ENCODE assay signal across 8 cellular contexts in genomic region chrX:24024819-24025740, GRCh38. TPM values are rescaled to one million over a fixed set of nuclear protein-coding genes. Genes with fewer than 3 reads are reported as not detected.
DNase-seq lines count a peak whose midpoint lies in the region; ATAC-seq and TF ChIP-seq lines count a peak whose summit lies in the region.

No MANE protein-coding gene starts in this region.

- no peaks in the 10 kb centered on the region for H3K27me3 Mint-ChIP-seq in naive thymus-derived CD8-positive, alpha-beta T cell
- H3K27me3 Mint-ChIP-seq in stimulated activated memory B cell treated with anti-CD40 and anti-IgM and Interleukin-4, amounts not matched to agents 10 μg/mL and 1 μg/mL and 100 μg/mL, for 72 hours = no peaks in the 10 kb centered on the region

- POLR2A ChIA-PET in naive thymus-derived CD8-positive, alpha-beta T cell (lab: Charles Lee) = interaction anchor here (0.6 to 4.5 kb wide), 9 partner anchors 13 to 327 kb away, joined by 3 to 65 read pairs (median 6); partner anchors contain the start of genes APOO, CXorf58, EIF2S3 and SAT1

- no peaks in the 10 kb centered on the region for H3K4me1 ChIP-seq in Peyer's patch

- peak overlapping the region; percentile 75 to 94 (median 88) for H3K4me3 Mint-ChIP-seq in naive thymus-derived CD8-positive, alpha-beta T cell
- H3K4me3 Mint-ChIP-seq in stimulated activated memory B cell treated with anti-CD40 and anti-IgM and Interleukin-4, amounts not matched to agents 10 μg/mL and 1 μg/mL and 100 μg/mL, for 72 hours = peak overlapping the region; percentile 83

- no peaks in the 10 kb centered on the region for H3K36me3 ChIP-seq in Peyer's patch

- DNase-seq in Daoy (ENCODE audit: low read depth) (peak; percentile 89), KG1 (lab: John Stamatoyannopoulos, UW) (peak; percentile 70), Peyer's patch (peak; percentile 80 to 91 (median 86)), activated T-helper 1 cell treated with Interleukin-2 at 50 U/mL for 16 hours (ENCODE audit: low read depth) (peak; percentile 65), fibroblast of gingiva (ENCODE audit: low read depth) (peak; percentile 93)
- DNase-seq in naive thymus-derived CD8-positive, alpha-beta T cell = peak; percentile 70 to 84 (median 78)

- peak overlapping the region; percentile 69 to 83 (median 78) for H3K4me3 ChIP-seq in Peyer's patch

- peak overlapping the region in 8 of 10 donors; percentile 48 to 91 (median 80) for H3K27ac Mint-ChIP-seq in naive thymus-derived CD8-positive, alpha-beta T cell
- H3K27ac Mint-ChIP-seq in stimulated activated memory B cell treated with anti-CD40 and anti-IgM and Interleukin-4, amounts not matched to agents 10 μg/mL and 1 μg/mL and 100 μg/mL, for 72 hours = peak overlapping the region; percentile 79

- peak; percentile 72 to 86 for TF ChIP-seq POLR2A in Peyer's patch (IDR thresholded peaks at IDR 0.05)

- no peaks in the 10 kb centered on the region for H3K27me3 ChIP-seq in Peyer's patch

- peaks cover 11 to 33% (median 21%) of the 10 kb centered on the region in 4 donors for H3K4me1 Mint-ChIP-seq in naive thymus-derived CD8-positive, alpha-beta T cell
- H3K4me1 Mint-ChIP-seq in stimulated activated memory B cell treated with anti-CD40 and anti-IgM and Interleukin-4, amounts not matched to agents 10 μg/mL and 1 μg/mL and 100 μg/mL, for 72 hours = peaks cover 14% of the 10 kb centered on the region

- TF ChIP-seq CTCF in Peyer's patch (IDR thresholded peaks at IDR 0.05) = peak in 2 of 6 experiments; percentile 25 to 34

- H3K9me3 ChIP-seq in Peyer's patch = peaks cover 0 to 4% (median 0%) of the 10 kb centered on the region in 4 donors

- H3K27ac ChIP-seq in Peyer's patch = peak overlapping the region; percentile 91 to 98 (median 96)

- H3K36me3 Mint-ChIP-seq in naive thymus-derived CD8-positive, alpha-beta T cell = peaks cover 0 to 3% (median 2%) of the 10 kb centered on the region in 3 donors
- no peaks in the 10 kb centered on the region for H3K36me3 Mint-ChIP-seq in stimulated activated memory B cell treated with anti-CD40 and anti-IgM and Interleukin-4, amounts not matched to agents 10 μg/mL and 1 μg/mL and 100 μg/mL, for 72 hours

- peaks cover 0 to 2% (median 0%) of the 10 kb centered on the region in 9 donors for H3K9me3 Mint-ChIP-seq in naive thymus-derived CD8-positive, alpha-beta T cell
- no peaks in the 10 kb centered on the region for H3K9me3 Mint-ChIP-seq in stimulated activated memory B cell treated with anti-CD40 and anti-IgM and Interleukin-4, amounts not matched to agents 10 μg/mL and 1 μg/mL and 100 μg/mL, for 72 hours

- peak; percentile 88 for ATAC-seq in GM21723 (IDR thresholded peaks at IDR 0.05; ENCODE audit: unreplicated experiment)
- ATAC-seq in naive thymus-derived CD8-positive, alpha-beta T cell = peak; percentile 86 to 88
- ATAC-seq in stimulated activated memory B cell treated with anti-CD40 and anti-IgM and Interleukin-4, amounts not matched to agents 10 μg/mL and 1 μg/mL and 100 μg/mL, for 72 hours = peak; percentile 99

RNA-seq across cellular contexts. Expression of gene KLHL15, which starts 1.9 kb away (rescaled TPM):
- total RNA-seq in Daoy (2014; rRNA removed; shearing (Covaris generic)) = 8.2 and 9.4 TPM in 2 replicates
- total RNA-seq in Peyer's patch = 1 to 10 TPM; 3.1 to 7.4 (median 5.5) TPM
- total RNA-seq in naive thymus-derived CD8-positive, alpha-beta T cell = 1 to 10 TPM; 8.8 to 8.9 TPM
- 1 to 10 TPM; 1.8 to 2.7 (median 2.5) TPM for polyA plus RNA-seq in naive thymus-derived CD8-positive, alpha-beta T cell

RNA-seq across cellular contexts. Expression of gene EIF2S3, which starts 29.7 kb away (rescaled TPM):
- 161 and 176 TPM in 2 replicates for total RNA-seq in Daoy (2014; rRNA removed; shearing (Covaris generic))
- 100 to 1,000 TPM in 1 of 4 donors, 10 to 100 TPM in 3; 44.7 to 107 (median 69.4) TPM for total RNA-seq in Peyer's patch
- 100 to 1,000 TPM; 267 to 283 TPM for total RNA-seq in naive thymus-derived CD8-positive, alpha-beta T cell
- 100 to 1,000 TPM; 123 to 148 (median 141) TPM for polyA plus RNA-seq in naive thymus-derived CD8-positive, alpha-beta T cell

Comparison
In these comparisons a context has a peak if more than half of its experiments do, and no peak if none do; other contexts are left out.
1. Peak in every context shown above with its lines: DNase-seq, ATAC-seq, H3K4me3 ChIP-seq and H3K27ac ChIP-seq.